Comparison of ENCODE assay signal across 7 cellular contexts in genomic region chr6:36985963-36986703, GRCh38. TPM values are rescaled to one million over a fixed set of nuclear protein-coding genes. Genes with fewer than 3 reads are reported as not detected.
DNase-seq lines count a peak whose midpoint lies in the region; ATAC-seq and TF ChIP-seq lines count a peak whose summit lies in the region.

A gene with protein sequence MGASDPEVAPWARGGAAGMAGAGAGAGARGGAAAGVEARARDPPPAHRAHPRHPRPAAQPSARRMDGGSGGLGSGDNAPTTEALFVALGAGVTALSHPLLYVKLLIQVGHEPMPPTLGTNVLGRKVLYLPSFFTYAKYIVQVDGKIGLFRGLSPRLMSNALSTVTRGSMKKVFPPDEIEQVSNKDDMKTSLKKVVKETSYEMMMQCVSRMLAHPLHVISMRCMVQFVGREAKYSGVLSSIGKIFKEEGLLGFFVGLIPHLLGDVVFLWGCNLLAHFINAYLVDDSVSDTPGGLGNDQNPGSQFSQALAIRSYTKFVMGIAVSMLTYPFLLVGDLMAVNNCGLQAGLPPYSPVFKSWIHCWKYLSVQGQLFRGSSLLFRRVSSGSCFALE (minus strand): TSS chr6:36986196. CDS start chr6:36986173, 23 bp downstream.

- peaks cover 54% of the 10 kb centered on the region for H3K79me2 ChIP-seq in hepatocyte

- H3K4me1 ChIP-seq in hepatocyte (ENCODE audit: insufficient read depth): peaks cover 22% of the 10 kb centered on the region

- H3K27ac ChIP-seq in hepatocyte: peak within 1 kb of the TSS; percentile 97

- no peaks in the 10 kb centered on the region for H3K9me2 ChIP-seq in hepatocyte (replicated peaks; ENCODE audit: insufficient read depth)

- H3K36me3 ChIP-seq in hepatocyte (replicated peaks; ENCODE audit: insufficient read depth, low read depth): no peaks in the 10 kb centered on the region

- no peaks in the 10 kb centered on the region for H3K27me3 ChIP-seq in hepatocyte

- peak within 1 kb of the TSS; percentile 82 for H2AFZ ChIP-seq in hepatocyte

- peak; percentile 20 for DNase-seq in NCI-H187 treated with DMSO at 0.1 percent for 48 hours (lab: John Stamatoyannopoulos, UW)
- peak; percentile 85 for DNase-seq in T-helper 9 cell
- DNase-seq in astrocyte of the cerebellum (ENCODE audit: low read depth): peak; percentile 68
- DNase-seq in hepatocyte (ENCODE audit: low spot score): peak; percentile 96
- peak; percentile 56 for DNase-seq in retinal pigment epithelial cell (ENCODE audit: low read depth)

- no peak for TF ChIP-seq CTCF in astrocyte of the cerebellum (IDR thresholded peaks at IDR 0.05; ENCODE audit: low read depth, low read length, missing control alignments)
- TF ChIP-seq CTCF in hepatocyte (IDR thresholded peaks at IDR 0.05; ENCODE audit: poor library complexity): no peak
- no peak for TF ChIP-seq CTCF in retinal pigment epithelial cell (conservative IDR thresholded peaks at IDR 0.05; ENCODE audit: low read depth, low read length)

- H3K4me3 ChIP-seq in astrocyte of the cerebellum (ENCODE audit: low read depth, low read length): peak within 1 kb of the TSS; percentile 95
- H3K4me3 ChIP-seq in hepatocyte: peak within 1 kb of the TSS; percentile 99
- peak within 1 kb of the TSS; percentile 95 for H3K4me3 ChIP-seq in retinal pigment epithelial cell (ENCODE audit: low read length)

- peak within 1 kb of the TSS; percentile 83 for H3K4me2 ChIP-seq in hepatocyte

- H3K9me3 ChIP-seq in hepatocyte (ENCODE audit: low read depth): no peaks in the 10 kb centered on the region

- in situ Hi-C loops in astrocyte of the cerebellum (cut with HindIII; ENCODE audit: low sequenced_read_pairs): no loop called here

- WGBS in hepatocyte (ENCODE audit: low lambda C conversion rate, missing lambda C conversion rate): 1% methylated on average over 54 of the region's 90 CpGs

- ATAC-seq in GM18508 (IDR thresholded peaks at IDR 0.05; ENCODE audit: insufficient read depth, unreplicated experiment) (peak; percentile 40), HG02938 (IDR thresholded peaks at IDR 0.05; ENCODE audit: unreplicated experiment) (peak; percentile 75)

- peaks cover 34% of the 10 kb centered on the region for H4K20me1 ChIP-seq in hepatocyte (ENCODE audit: insufficient read depth, poor library complexity, severe bottlenecking)

RNA-seq across cellular contexts. Expression of the gene that starts here (rescaled TPM):
- 184 and 203 TPM in 2 replicates for total RNA-seq in hepatocyte
- 359 and 395 TPM in 2 replicates for polyA plus RNA-seq in hepatocyte

Comparison
In these comparisons a context has a peak if more than half of its experiments do, and no peak if none do; other contexts are left out.
1. Peak in every context shown above with its lines: DNase-seq, ATAC-seq, H3K4me3 ChIP-seq and H3K27ac ChIP-seq.
2. DNase-seq: peak in every context shown above with its lines; median percentile 96 in hepatocyte; 85 in T-helper 9 cell; 68 in astrocyte of the cerebellum; 56 in retinal pigment epithelial cell; 20 in NCI-H187 treated with DMSO at 0.1 percent for 48 hours.